23 cellular contexts compared by ENCODE assay signal in genomic region chr9:87178353-87178752, GRCh38.
"Had no signal": no experiment of that assay in that cellular context is flagged by ENCODE, and none has a peak within 500 bp of the region (broad histone marks: within the 10 kb centered on the region; RNA-seq: fewer than 3 reads in every experiment).

No MANE protein-coding gene starts in this region.

- H3K4me1 Mint-ChIP-seq: activated CD4-positive, alpha-beta memory T cell treated with anti-CD3 and anti-CD28 coated beads, Interleukin-2, amount 10 ng/mL, durations not matched to agents 7 days and 5 days; activated naive CD4-positive, alpha-beta T cell treated with anti-CD3 and anti-CD28 coated beads, Interleukin-2, amount 10 ng/mL, durations not matched to agents 7 days and 5 days; activated naive CD8-positive, alpha-beta T cell treated with anti-CD3 and anti-CD28 coated beads, Interleukin-2, amount 10 ng/mL, durations not matched to agents 7 days and 5 days; central memory CD8-positive, alpha-beta T cell; naive thymus-derived CD4-positive, alpha-beta T cell; neural progenitor cell had no signal

- H3K9me3 Mint-ChIP-seq: activated naive CD4-positive, alpha-beta T cell treated with anti-CD3 and anti-CD28 coated beads, Interleukin-2, amount 10 ng/mL, durations not matched to agents 7 days and 5 days; central memory CD8-positive, alpha-beta T cell; T-helper 1 cell treated with Interleukin-12 subunit alpha and Interleukin-12 subunit beta and Interleukin-4 antibody, amounts not matched to agents 30 μg/mL and 1 μg/mL, for 36 hours had no signal

- H3K36me3 Mint-ChIP-seq: activated naive CD4-positive, alpha-beta T cell treated with anti-CD3 and anti-CD28 coated beads, Interleukin-2, amount 10 ng/mL, durations not matched to agents 7 days and 5 days; activated naive CD8-positive, alpha-beta T cell treated with anti-CD3 and anti-CD28 coated beads, Interleukin-2, amount 10 ng/mL, durations not matched to agents 7 days and 5 days; naive thymus-derived CD4-positive, alpha-beta T cell; neural progenitor cell had no signal

- ATAC-seq: gastroesophageal sphincter; left lung; naive thymus-derived CD4-positive, alpha-beta T cell; stimulated activated naive CD8-positive, alpha-beta T cell treated with anti-CD3 and anti-CD28 coated beads, Interleukin-15, Interleukin-2, amounts not matched to agents 100 U/mL and 50 U/mL, for 24 hours had no signal

- H3K4me3 Mint-ChIP-seq: activated CD4-positive, alpha-beta memory T cell treated with anti-CD3 and anti-CD28 coated beads, Interleukin-2, amount 10 ng/mL, durations not matched to agents 7 days and 5 days; activated naive CD4-positive, alpha-beta T cell treated with anti-CD3 and anti-CD28 coated beads, Interleukin-2, amount 10 ng/mL, durations not matched to agents 7 days and 5 days; activated naive CD8-positive, alpha-beta T cell treated with anti-CD3 and anti-CD28 coated beads, Interleukin-2, amount 10 ng/mL, durations not matched to agents 7 days and 5 days; activated T-cell treated with anti-CD3 and anti-CD28 coated beads, Interleukin-2, amount 50 U/mL, for 24 hours; central memory CD8-positive, alpha-beta T cell; naive thymus-derived CD4-positive, alpha-beta T cell; neural progenitor cell; T-helper 1 cell treated with Interleukin-12 subunit alpha and Interleukin-12 subunit beta and Interleukin-4 antibody, amounts not matched to agents 30 μg/mL and 1 μg/mL, for 36 hours had no signal

- DNase-seq: activated CD4-positive, alpha-beta memory T cell treated with anti-CD3 and anti-CD28 coated beads, Interleukin-2, amount 10 ng/mL, durations not matched to agents 7 days and 5 days; activated CD4-positive, alpha-beta T cell treated with anti-CD3 and anti-CD28 coated beads for 48 hours; activated CD8-positive, alpha-beta memory T cell treated with anti-CD3 and anti-CD28 coated beads, Interleukin-2, amount 50 U/mL, for 48 hours; activated gamma-delta T cell; activated naive CD4-positive, alpha-beta T cell treated with anti-CD3 and anti-CD28 coated beads, Interleukin-2, amount 10 ng/mL, durations not matched to agents 7 days and 5 days; activated naive CD8-positive, alpha-beta T cell treated with anti-CD3 and anti-CD28 coated beads, Interleukin-2, amount 10 ng/mL, durations not matched to agents 7 days and 5 days; activated T-cell treated with anti-CD3 and anti-CD28 coated beads, Interleukin-2, amount 50 U/mL, for 24 hours; amniotic stem cell; colonic mucosa; effector CD8-positive, alpha-beta T cell; kidney glomerular epithelial cell; left lung; naive thymus-derived CD4-positive, alpha-beta T cell; occipital lobe; stimulated activated CD4-positive, alpha-beta T cell treated with anti-CD3 and anti-CD28 coated beads, Interleukin-2, amount 100 ng/mL, for 48 hours; stimulated activated naive CD8-positive, alpha-beta T cell treated with anti-CD3 and anti-CD28 coated beads, Interleukin-15, Interleukin-2, amounts not matched to agents 100 U/mL and 50 U/mL, for 24 hours; T-helper 9 cell; testis; transverse colon had no signal

- H3K27ac Mint-ChIP-seq: activated CD4-positive, alpha-beta memory T cell treated with anti-CD3 and anti-CD28 coated beads, Interleukin-2, amount 10 ng/mL, durations not matched to agents 7 days and 5 days; activated naive CD4-positive, alpha-beta T cell treated with anti-CD3 and anti-CD28 coated beads, Interleukin-2, amount 10 ng/mL, durations not matched to agents 7 days and 5 days; activated naive CD8-positive, alpha-beta T cell treated with anti-CD3 and anti-CD28 coated beads, Interleukin-2, amount 10 ng/mL, durations not matched to agents 7 days and 5 days; activated T-cell treated with anti-CD3 and anti-CD28 coated beads, Interleukin-2, amount 50 U/mL, for 24 hours; naive thymus-derived CD4-positive, alpha-beta T cell; neural progenitor cell; T-helper 1 cell treated with Interleukin-12 subunit alpha and Interleukin-12 subunit beta and Interleukin-4 antibody, amounts not matched to agents 30 μg/mL and 1 μg/mL, for 36 hours had no signal

- H3K27me3 Mint-ChIP-seq: activated CD4-positive, alpha-beta memory T cell treated with anti-CD3 and anti-CD28 coated beads, Interleukin-2, amount 10 ng/mL, durations not matched to agents 7 days and 5 days; activated naive CD4-positive, alpha-beta T cell treated with anti-CD3 and anti-CD28 coated beads, Interleukin-2, amount 10 ng/mL, durations not matched to agents 7 days and 5 days; activated naive CD8-positive, alpha-beta T cell treated with anti-CD3 and anti-CD28 coated beads, Interleukin-2, amount 10 ng/mL, durations not matched to agents 7 days and 5 days; activated T-cell treated with anti-CD3 and anti-CD28 coated beads, Interleukin-2, amount 50 U/mL, for 24 hours; central memory CD8-positive, alpha-beta T cell had no signal
